ENCODE assay signal across 7 cellular contexts in genomic region chr4:77158487-77158861, GRCh38. TPM values are rescaled to one million over a fixed set of nuclear protein-coding genes. Genes with fewer than 3 reads are reported as not detected.
A peak's percentile ranks its signal among the peaks of the same experiment; 100 is the strongest.
DNase-seq lines count a peak whose midpoint lies in the region; ATAC-seq and FAIRE-seq lines count a peak whose summit lies in the region.

No MANE protein-coding gene starts in this region.

- no peak overlapping the region for H3K9ac ChIP-seq in iPS-15b (ENCODE audit: low read depth, low read length)

- peak overlapping the region; percentile 90 for H3K4me3 ChIP-seq in Jurkat, Clone E6-1 (ENCODE audit: low read length)
- H3K4me3 ChIP-seq in iPS-15b (ENCODE audit: low read depth, low read length), result peak overlapping the region; percentile 91

- peak overlapping the region; percentile 71 for H3K27ac Mint-ChIP-seq in activated T-helper 2 cell treated with anti-CD3 and anti-CD28 coated beads, Interferon-gamma antibody, Interleukin-2, Interleukin-4, amounts not matched to agents 10 μg/mL and 5 μg/mL and 100 μg/mL, durations not matched to agents 14 hours and 24 hours and 36 hours
- peak overlapping the region in 1 of 2 donors; percentile 100 for H3K27ac Mint-ChIP-seq in stimulated activated naive CD8-positive, alpha-beta T cell treated with anti-CD3 and anti-CD28 coated beads, Interleukin-15, amount 100 ng/mL, for 72 hours

- H3K4me3 Mint-ChIP-seq in activated T-helper 2 cell treated with anti-CD3 and anti-CD28 coated beads, Interferon-gamma antibody, Interleukin-2, Interleukin-4, amounts not matched to agents 10 μg/mL and 5 μg/mL and 100 μg/mL, durations not matched to agents 14 hours and 24 hours and 36 hours (ENCODE audit: low read depth), result peak overlapping the region; percentile 96
- peak overlapping the region; percentile 98 to 100 for H3K4me3 Mint-ChIP-seq in stimulated activated naive CD8-positive, alpha-beta T cell treated with anti-CD3 and anti-CD28 coated beads, Interleukin-15, amount 100 ng/mL, for 72 hours

- FAIRE-seq in frontal cortex (lab: Jason Lieb, UNC), result no peak

- no peak for DNase-seq in Jurkat, Clone E6-1 (ENCODE audit: low read depth, low spot score)
- no peak for DNase-seq in activated T-helper 2 cell treated with anti-CD3 and anti-CD28 coated beads, Interferon-gamma antibody, Interleukin-2, Interleukin-4, amounts not matched to agents 10 μg/mL and 5 μg/mL and 100 μg/mL, durations not matched to agents 14 hours and 24 hours and 36 hours (ENCODE audit: low spot score)
- no peak for DNase-seq in stimulated activated naive CD8-positive, alpha-beta T cell treated with anti-CD3 and anti-CD28 coated beads, Interleukin-15, amount 100 ng/mL, for 72 hours
- DNase-seq in sciatic nerve (ENCODE audit: low spot score) (no peak), ACHN (no peak), frontal cortex (ENCODE audit: low spot score in 2 of 2) (no peak)

- intact Hi-C loops in activated T-helper 2 cell treated with anti-CD3 and anti-CD28 coated beads, Interferon-gamma antibody, Interleukin-2, Interleukin-4, amounts not matched to agents 10 μg/mL and 5 μg/mL and 100 μg/mL, durations not matched to agents 14 hours and 24 hours and 36 hours (cut with micrococcal nuclease), result loop anchor here (5.0 to 10.0 kb wide), 2 partner anchors 61 to 696 kb away; no protein-coding TSS in a partner anchor
- intact Hi-C loops in sciatic nerve (cut with DNase I), result no loop called here

- ATAC-seq in stimulated activated naive CD8-positive, alpha-beta T cell treated with anti-CD3 and anti-CD28 coated beads, Interleukin-15, amount 100 ng/mL, for 72 hours, result no peak
- ATAC-seq in sciatic nerve, result no peak

- H3K9me3 Mint-ChIP-seq in activated T-helper 2 cell treated with anti-CD3 and anti-CD28 coated beads, Interferon-gamma antibody, Interleukin-2, Interleukin-4, amounts not matched to agents 10 μg/mL and 5 μg/mL and 100 μg/mL, durations not matched to agents 14 hours and 24 hours and 36 hours, result no peaks in the 10 kb centered on the region
- H3K9me3 Mint-ChIP-seq in stimulated activated naive CD8-positive, alpha-beta T cell treated with anti-CD3 and anti-CD28 coated beads, Interleukin-15, amount 100 ng/mL, for 72 hours, result no peaks in the 10 kb centered on the region

- in situ Hi-C loops in ACHN (cut with HindIII; ENCODE audit: low pct_ligation_motif_present, low pct_unique_long_range_greater_than_20kb, low sequenced_read_pairs), result no loop called here

- H3K27me3 ChIP-seq in iPS-15b (ENCODE audit: control insufficient read depth, insufficient read depth, low read length), result no peaks in the 10 kb centered on the region

- H3K27me3 Mint-ChIP-seq in activated T-helper 2 cell treated with anti-CD3 and anti-CD28 coated beads, Interferon-gamma antibody, Interleukin-2, Interleukin-4, amounts not matched to agents 10 μg/mL and 5 μg/mL and 100 μg/mL, durations not matched to agents 14 hours and 24 hours and 36 hours (ENCODE audit: low read depth), result no peaks in the 10 kb centered on the region
- no peaks in the 10 kb centered on the region for H3K27me3 Mint-ChIP-seq in stimulated activated naive CD8-positive, alpha-beta T cell treated with anti-CD3 and anti-CD28 coated beads, Interleukin-15, amount 100 ng/mL, for 72 hours

- no peaks in the 10 kb centered on the region for H3K9me3 ChIP-seq in iPS-15b (ENCODE audit: control insufficient read depth, insufficient read depth, low read length)

- H3K4me1 ChIP-seq in iPS-15b (ENCODE audit: control insufficient read depth, insufficient read depth, low read length), result no peaks in the 10 kb centered on the region

- H3K36me3 ChIP-seq in iPS-15b (ENCODE audit: control insufficient read depth, insufficient read depth, low read length), result no peaks in the 10 kb centered on the region

- H3K36me3 Mint-ChIP-seq in activated T-helper 2 cell treated with anti-CD3 and anti-CD28 coated beads, Interferon-gamma antibody, Interleukin-2, Interleukin-4, amounts not matched to agents 10 μg/mL and 5 μg/mL and 100 μg/mL, durations not matched to agents 14 hours and 24 hours and 36 hours (ENCODE audit: low read depth), result peaks cover 35% of the 10 kb centered on the region

- H3K4me1 Mint-ChIP-seq in activated T-helper 2 cell treated with anti-CD3 and anti-CD28 coated beads, Interferon-gamma antibody, Interleukin-2, Interleukin-4, amounts not matched to agents 10 μg/mL and 5 μg/mL and 100 μg/mL, durations not matched to agents 14 hours and 24 hours and 36 hours (ENCODE audit: low read depth), result peaks cover 52% of the 10 kb centered on the region
- H3K4me1 Mint-ChIP-seq in stimulated activated naive CD8-positive, alpha-beta T cell treated with anti-CD3 and anti-CD28 coated beads, Interleukin-15, amount 100 ng/mL, for 72 hours, result peaks cover 43% of the 10 kb centered on the region

RNA-seq across cellular contexts. Expression of gene CCNG2, which starts 1.5 kb away (rescaled TPM):
- 44.0 TPM for polyA plus RNA-seq in Jurkat, Clone E6-1 (2012; ENCODE audit: insufficient read depth, insufficient read length)
- 34.3 and 35.2 TPM in 2 replicates for total RNA-seq in activated T-helper 2 cell treated with anti-CD3 and anti-CD28 coated beads, Interferon-gamma antibody, Interleukin-2, Interleukin-4, amounts not matched to agents 10 μg/mL and 5 μg/mL and 100 μg/mL, durations not matched to agents 14 hours and 24 hours and 36 hours
- 48.5 TPM for total RNA-seq in sciatic nerve
- 110 TPM for total RNA-seq in frontal cortex
